8 cellular contexts compared by ENCODE assay signal in the genomic region with DNA sequence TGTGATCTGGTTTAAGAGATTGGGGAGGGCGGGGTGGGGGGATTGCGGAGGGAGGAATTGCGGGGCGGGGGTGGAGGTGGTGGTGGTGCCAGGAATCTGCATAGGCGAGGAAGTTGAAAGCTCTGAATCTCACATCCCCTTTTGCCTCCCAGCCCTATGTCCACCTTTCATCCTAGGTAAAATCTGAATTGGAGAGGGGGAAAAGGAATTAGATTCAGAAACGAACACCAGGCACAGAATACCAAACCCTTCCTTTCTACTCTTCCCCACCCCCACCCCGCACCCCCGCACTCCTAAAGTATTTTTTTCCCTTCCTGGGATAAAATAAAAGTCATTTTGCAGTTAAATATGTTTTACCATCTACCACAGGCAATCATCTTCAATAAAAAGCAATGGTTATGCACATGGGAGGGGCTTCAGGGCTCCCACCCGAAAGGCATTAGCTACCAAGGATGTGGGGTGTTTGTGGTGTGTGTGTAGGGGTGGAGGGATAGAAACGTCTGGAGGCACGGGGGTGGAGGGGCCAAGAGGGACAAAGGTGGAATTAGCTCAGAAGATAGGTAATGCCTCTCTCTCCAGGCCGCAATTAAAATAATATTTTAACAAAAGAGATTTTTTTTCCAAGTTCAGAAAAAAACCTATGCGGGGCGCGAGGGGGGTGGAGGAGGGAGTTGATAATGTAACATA. TPM values are rescaled to one million over a fixed set of nuclear protein-coding genes. Genes with fewer than 3 reads are reported as not detected.
DNase-seq lines count a peak whose midpoint lies in the region; ATAC-seq and TF ChIP-seq lines count a peak whose summit lies in the region.

No MANE protein-coding gene starts in this region.

- H3K79me2 ChIP-seq in PC-9 (ENCODE audit: low read depth), result no peaks in the 10 kb centered on the region

- DNase-seq in HAP-1 (ENCODE audit: low spot score in 2 of 2), result peak; percentile 50 to 57
- DNase-seq in PC-9, result no peak
- DNase-seq in esophagus squamous epithelium (lab: John Stamatoyannopoulos, UW), result no peak
- DNase-seq in retinal pigment epithelial cell (ENCODE audit: low read depth), result no peak
- no peak for DNase-seq in cerebellar cortex (ENCODE audit: low spot score)

- intact Hi-C loops in PC-9 (cut with micrococcal nuclease; ENCODE audit: unreplicated experiment) (loop anchor here (2.0 to 5.0 kb wide), 2 partner anchors 539 to 1013 kb away; no protein-coding TSS in a partner anchor), esophagus squamous epithelium (cut with DNase I) (loop anchor here (10.0 kb wide), 1 partner anchor 451 kb away; no protein-coding TSS in a partner anchor)

- H3K27me3 ChIP-seq in HAP-1 (ENCODE audit: low read depth) (no peaks in the 10 kb centered on the region), PC-9 (ENCODE audit: insufficient read depth, low read depth) (no peaks in the 10 kb centered on the region), esophagus squamous epithelium (peaks cover 0 to 77% (median 0%) of the 10 kb centered on the region in 4 donors)

- WGBS in esophagus squamous epithelium, 2 donors, result 1 to 3% methylated on average over 10 to 11 of the region's 15 CpGs

- H3K27ac ChIP-seq in PC-9, result no peak overlapping the region
- H3K27ac ChIP-seq in esophagus squamous epithelium, result peak overlapping the region; percentile 73 to 94 (median 89)

- BruUV-seq in PC-9 (replicated peaks; lab: Mats Ljungman, UMichigan), result no TSS peak

- H3K4me1 ChIP-seq in HAP-1 (peaks cover 44% of the 10 kb centered on the region), PC-9 (replicated peaks; ENCODE audit: insufficient read depth) (peaks cover 3% of the 10 kb centered on the region; the same call in 1 of the 2 replicates), esophagus squamous epithelium (peaks cover 42 to 97% (median 45%) of the 10 kb centered on the region in 3 donors)

- H3K4me3 ChIP-seq in HAP-1 (peak overlapping the region; percentile 41), PC-9 (peak overlapping the region; percentile 39; the same call in 1 of the 2 replicates), esophagus squamous epithelium (peak overlapping the region; percentile 35 to 71 (median 65)), retinal pigment epithelial cell (ENCODE audit: low read length) (peak overlapping the region; percentile 80)

- no peaks in the 10 kb centered on the region for H4K20me1 ChIP-seq in PC-9 (ENCODE audit: insufficient read depth)

- no peaks in the 10 kb centered on the region for H3K9me2 ChIP-seq in PC-9 (ENCODE audit: insufficient read depth)

- H3K9me3 ChIP-seq in HAP-1 (no peaks in the 10 kb centered on the region), PC-9 (ENCODE audit: insufficient read depth, low read depth) (no peaks in the 10 kb centered on the region), esophagus squamous epithelium (no peaks in the 10 kb centered on the region)

- peaks cover 3% of the 10 kb centered on the region; the same call in 1 of the 2 replicates for H3F3A ChIP-seq in PC-9 (ENCODE audit: insufficient read depth, low read depth)

- CTCF ChIA-PET in PC-9 (lab: Charles Lee), result interaction anchor here (0.6 to 1.1 kb wide), 5 partner anchors 13 to 810 kb away, joined by 3 to 4 read pairs (median 3); no protein-coding TSS in a partner anchor

- H2AFZ ChIP-seq in PC-9, result no peak overlapping the region

- TF ChIP-seq CTCF in PC-9 (conservative IDR thresholded peaks at IDR 0.05), result no peak
- no peak for TF ChIP-seq CTCF in esophagus squamous epithelium (IDR thresholded peaks at IDR 0.05)
- no peak for TF ChIP-seq CTCF in retinal pigment epithelial cell (conservative IDR thresholded peaks at IDR 0.05; ENCODE audit: low read depth, low read length)

- TF ChIP-seq POLR2A in esophagus squamous epithelium (IDR thresholded peaks at IDR 0.05) (no peak), GM18505 (IDR thresholded peaks at IDR 0.05; ENCODE audit: borderline replicate concordance, extremely low read depth, insufficient read depth, insufficient read length) (no peak)

- ATAC-seq in GM18505 (IDR thresholded peaks at IDR 0.05; ENCODE audit: unreplicated experiment), result no peak
- no peak for ATAC-seq in GM21786 (IDR thresholded peaks at IDR 0.05; ENCODE audit: unreplicated experiment)
- ATAC-seq in GM18868 (IDR thresholded peaks at IDR 0.05; ENCODE audit: unreplicated experiment), result no peak

- H3K36me3 ChIP-seq in HAP-1 (replicated peaks) (no peaks in the 10 kb centered on the region), PC-9 (ENCODE audit: low read depth) (no peaks in the 10 kb centered on the region), esophagus squamous epithelium (no peaks in the 10 kb centered on the region)

- POLR2A ChIA-PET in PC-9 (lab: Charles Lee; ENCODE audit: unreplicated experiment), result interaction anchor here (0.6 to 0.8 kb wide), 4 partner anchors 13 to 1555 kb away, joined by 3 to 4 read pairs (median 4); partner anchors contain the start of gene ABCA12

- in situ Hi-C loops in HAP-1 (cut with MboI; ENCODE audit: low sequenced_read_pairs), result loop anchor here (5.0 kb wide), 1 partner anchor 819 kb away; no protein-coding TSS in a partner anchor

- H3K4me2 ChIP-seq in PC-9, result peak overlapping the region; percentile 61

RNA-seq across cellular contexts. Expression of gene IGFBP5, which starts 1.8 kb away (rescaled TPM):
- total RNA-seq in PC-9 (2021) (5.5 and 10.0 TPM in 2 replicates), esophagus squamous epithelium (100 to 1,000 TPM in 2 of 4 donors, 10 to 100 TPM in 2; 26.9 to 899 (median 95.4) TPM)

Comparison
In these comparisons a context has a peak if more than half of its experiments do, and no peak if none do; other contexts are left out.
1. DNase-seq: peak in HAP-1 (2 of 2); none in PC-9 (0 of 2), esophagus squamous epithelium (single experiment), retinal pigment epithelial cell (single experiment) and cerebellar cortex (single experiment).
2. Peak in every context shown above with its lines, with median percentiles within 50 percentile points of each other: H3K4me3 ChIP-seq.